In the genomic region with DNA sequence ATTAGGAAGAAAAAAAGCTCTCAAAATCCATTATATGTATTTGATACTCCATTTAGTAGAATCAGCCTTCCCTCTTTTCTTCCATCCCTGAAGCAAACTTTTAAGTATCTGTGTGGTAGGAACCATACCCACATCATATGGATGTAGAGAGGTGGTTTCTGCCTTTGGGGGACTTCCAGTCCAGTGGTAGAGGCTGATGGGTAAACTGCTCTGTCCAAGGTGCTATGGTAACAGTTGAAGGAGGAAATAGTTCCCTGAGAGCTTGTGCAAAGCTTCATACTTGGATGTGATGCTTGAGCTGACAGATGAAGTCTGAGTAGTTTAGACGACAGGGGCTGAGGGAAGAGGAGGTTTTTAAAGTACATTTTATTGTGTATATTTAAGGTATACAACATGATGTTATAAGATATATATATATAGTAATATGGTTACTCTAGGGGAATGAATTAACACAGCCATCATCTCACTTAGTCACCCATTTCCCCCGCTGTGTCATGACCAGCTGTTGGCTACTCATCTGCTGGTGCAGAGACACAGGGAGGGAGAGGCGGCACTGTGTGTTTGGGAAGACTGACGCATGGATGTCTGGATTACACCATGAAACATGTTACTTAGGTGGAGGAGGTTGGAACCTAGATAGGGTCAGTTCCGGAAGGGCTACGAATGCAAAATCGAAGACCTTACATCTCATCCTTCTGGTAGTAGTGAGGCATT, we compare ENCODE assay signal across 14 cellular contexts.
"Had no signal": no experiment of that assay in that cellular context is flagged by ENCODE, and none has a peak within 500 bp of the region (broad histone marks: within the 10 kb centered on the region; RNA-seq: fewer than 3 reads in every experiment).

No MANE protein-coding gene starts in this region.

- H3K27me3 ChIP-seq: cardiac muscle cell, esophagus squamous epithelium had no signal

- H3K27ac ChIP-seq: cardiac muscle cell, esophagus squamous epithelium, lower lobe of right lung had no signal

- DNase-seq: activated gamma-delta T cell; activated T-cell treated with anti-CD3 and anti-CD28 coated beads, Interleukin-2, amount 50 U/mL, for 24 hours; esophagus squamous epithelium; foreskin melanocyte; head of caudate nucleus; left cardiac atrium; lower lobe of right lung; nucleus accumbens; right cardiac atrium; stimulated activated CD4-positive, alpha-beta T cell treated with anti-CD3 and anti-CD28 coated beads, Interleukin-1b, Interleukin-23, amount 100 ng/mL, for 48 hours; stimulated activated naive B cell treated with anti-CD40 and anti-IgM and Interleukin-4, amounts not matched to agents 10 μg/mL and 1 μg/mL and 100 μg/mL, for 72 hours; trophoblast cell had no signal

- H3K4me3 ChIP-seq: cardiac muscle cell, esophagus squamous epithelium, lower lobe of right lung had no signal

- ATAC-seq: left cardiac atrium; lower lobe of right lung; natural killer cell treated with Interleukin-12 subunit alpha and Interleukin-12 subunit beta and Interleukin-15 and Interleukin-18, amount 100 ng/mL, for 72 hours; right cardiac atrium; stimulated activated naive B cell treated with anti-CD40 and anti-IgM and Interleukin-4, amounts not matched to agents 10 μg/mL and 1 μg/mL and 100 μg/mL, for 72 hours had no signal
